ENCODE assay signal across 8 cellular contexts in genomic region chrX:67543818-67544217, GRCh38. TPM values are rescaled to one million over a fixed set of nuclear protein-coding genes. Genes with fewer than 3 reads are reported as not detected.
DNase-seq lines count a peak whose midpoint lies in the region; ATAC-seq and TF ChIP-seq lines count a peak whose summit lies in the region.

A gene with protein sequence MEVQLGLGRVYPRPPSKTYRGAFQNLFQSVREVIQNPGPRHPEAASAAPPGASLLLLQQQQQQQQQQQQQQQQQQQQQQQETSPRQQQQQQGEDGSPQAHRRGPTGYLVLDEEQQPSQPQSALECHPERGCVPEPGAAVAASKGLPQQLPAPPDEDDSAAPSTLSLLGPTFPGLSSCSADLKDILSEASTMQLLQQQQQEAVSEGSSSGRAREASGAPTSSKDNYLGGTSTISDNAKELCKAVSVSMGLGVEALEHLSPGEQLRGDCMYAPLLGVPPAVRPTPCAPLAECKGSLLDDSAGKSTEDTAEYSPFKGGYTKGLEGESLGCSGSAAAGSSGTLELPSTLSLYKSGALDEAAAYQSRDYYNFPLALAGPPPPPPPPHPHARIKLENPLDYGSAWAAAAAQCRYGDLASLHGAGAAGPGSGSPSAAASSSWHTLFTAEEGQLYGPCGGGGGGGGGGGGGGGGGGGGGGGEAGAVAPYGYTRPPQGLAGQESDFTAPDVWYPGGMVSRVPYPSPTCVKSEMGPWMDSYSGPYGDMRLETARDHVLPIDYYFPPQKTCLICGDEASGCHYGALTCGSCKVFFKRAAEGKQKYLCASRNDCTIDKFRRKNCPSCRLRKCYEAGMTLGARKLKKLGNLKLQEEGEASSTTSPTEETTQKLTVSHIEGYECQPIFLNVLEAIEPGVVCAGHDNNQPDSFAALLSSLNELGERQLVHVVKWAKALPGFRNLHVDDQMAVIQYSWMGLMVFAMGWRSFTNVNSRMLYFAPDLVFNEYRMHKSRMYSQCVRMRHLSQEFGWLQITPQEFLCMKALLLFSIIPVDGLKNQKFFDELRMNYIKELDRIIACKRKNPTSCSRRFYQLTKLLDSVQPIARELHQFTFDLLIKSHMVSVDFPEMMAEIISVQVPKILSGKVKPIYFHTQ (plus strand): TSS chrX:67544021. CDS start chrX:67545147, 1,126 bp downstream.

- no peaks in the 10 kb centered on the region for H3K9me3 Mint-ChIP-seq in activated CD4-positive, alpha-beta memory T cell treated with anti-CD3 and anti-CD28 coated beads for 36 hours

- peaks cover 21% of the 10 kb centered on the region for H3K27me3 Mint-ChIP-seq in activated CD4-positive, alpha-beta memory T cell treated with anti-CD3 and anti-CD28 coated beads for 36 hours

- no peak for ATAC-seq in HG03108 (IDR thresholded peaks at IDR 0.05; ENCODE audit: unreplicated experiment)

- POLR2A ChIA-PET in activated CD4-positive, alpha-beta memory T cell treated with anti-CD3 and anti-CD28 coated beads for 36 hours (lab: Charles Lee) = no interaction called here

- peaks cover 5% of the 10 kb centered on the region for H3K4me1 Mint-ChIP-seq in activated CD4-positive, alpha-beta memory T cell treated with anti-CD3 and anti-CD28 coated beads for 36 hours (ENCODE audit: low read depth)

- intact Hi-C loops in activated CD4-positive, alpha-beta memory T cell treated with anti-CD3 and anti-CD28 coated beads for 36 hours (cut with micrococcal nuclease) = no loop called here

- CTCF ChIA-PET in activated CD4-positive, alpha-beta memory T cell treated with anti-CD3 and anti-CD28 coated beads for 36 hours (lab: Charles Lee) = no interaction called here

- H3K36me3 ChIP-seq in HAP-1 (replicated peaks) = 0 out of 2 replicates have a peak, but pooled peaks cover 3% of the 10 kb centered on the region

- in situ Hi-C loops in HAP-1 (cut with MboI; ENCODE audit: low sequenced_read_pairs) = no loop called here

- peak within 1 kb of the TSS; percentile 41 for H3K4me3 Mint-ChIP-seq in activated CD4-positive, alpha-beta memory T cell treated with anti-CD3 and anti-CD28 coated beads for 36 hours

- no peak for TF ChIP-seq CTCF in retinal pigment epithelial cell (conservative IDR thresholded peaks at IDR 0.05; ENCODE audit: low read depth, low read length)

- H3K9me3 ChIP-seq in HAP-1 = 0 out of 2 replicates have a peak, but pooled peaks cover 3% of the 10 kb centered on the region

- H3K36me3 Mint-ChIP-seq in activated CD4-positive, alpha-beta memory T cell treated with anti-CD3 and anti-CD28 coated beads for 36 hours = no peaks in the 10 kb centered on the region

- no peaks in the 10 kb centered on the region for H3K27me3 ChIP-seq in HAP-1 (ENCODE audit: low read depth)

- peak; percentile 91 to 96 for DNase-seq in HAP-1 (ENCODE audit: low spot score in 2 of 2)
- DNase-seq in activated CD4-positive, alpha-beta memory T cell treated with anti-CD3 and anti-CD28 coated beads for 36 hours = no peak
- DNase-seq in hypothalamus (lab: John Stamatoyannopoulos, UW) = peak in 31 of 51 donors; percentile 0 to 43 (median 7)
- no peak for DNase-seq in retinal pigment epithelial cell (ENCODE audit: low read depth)
- DNase-seq in NCI-H1105 treated with DMSO at 0.1 percent for 48 hours (lab: John Stamatoyannopoulos, UW) = no peak
- no peak for DNase-seq in NAMALWA (ENCODE audit: low spot score)
- no peak for DNase-seq in NCI-H1436 (lab: John Stamatoyannopoulos, UW)

- no peak within 1 kb of the TSS for H3K27ac Mint-ChIP-seq in activated CD4-positive, alpha-beta memory T cell treated with anti-CD3 and anti-CD28 coated beads for 36 hours

- H3K4me3 ChIP-seq in HAP-1 = peak within 1 kb of the TSS; percentile 66
- H3K4me3 ChIP-seq in retinal pigment epithelial cell (ENCODE audit: low read length) = peak within 1 kb of the TSS; percentile 43

- peaks cover 9% of the 10 kb centered on the region for H3K4me1 ChIP-seq in HAP-1

RNA-seq across cellular contexts. Expression of the gene that starts here (rescaled TPM):
- under 1 TPM; 0.21 to 0.22 TPM for total RNA-seq in activated CD4-positive, alpha-beta memory T cell treated with anti-CD3 and anti-CD28 coated beads for 36 hours

Comparison
In these comparisons a context has a peak if more than half of its experiments do, and no peak if none do; other contexts are left out.
1. DNase-seq: peak in HAP-1 (2 of 2) and hypothalamus (31 of 51); none in activated CD4-positive, alpha-beta memory T cell treated with anti-CD3 and anti-CD28 coated beads for 36 hours (single experiment), retinal pigment epithelial cell (single experiment), NCI-H1105 treated with DMSO at 0.1 percent for 48 hours (single experiment), NAMALWA (single experiment) and NCI-H1436 (single experiment).